8 cellular contexts compared by ENCODE assay signal in the genomic region with DNA sequence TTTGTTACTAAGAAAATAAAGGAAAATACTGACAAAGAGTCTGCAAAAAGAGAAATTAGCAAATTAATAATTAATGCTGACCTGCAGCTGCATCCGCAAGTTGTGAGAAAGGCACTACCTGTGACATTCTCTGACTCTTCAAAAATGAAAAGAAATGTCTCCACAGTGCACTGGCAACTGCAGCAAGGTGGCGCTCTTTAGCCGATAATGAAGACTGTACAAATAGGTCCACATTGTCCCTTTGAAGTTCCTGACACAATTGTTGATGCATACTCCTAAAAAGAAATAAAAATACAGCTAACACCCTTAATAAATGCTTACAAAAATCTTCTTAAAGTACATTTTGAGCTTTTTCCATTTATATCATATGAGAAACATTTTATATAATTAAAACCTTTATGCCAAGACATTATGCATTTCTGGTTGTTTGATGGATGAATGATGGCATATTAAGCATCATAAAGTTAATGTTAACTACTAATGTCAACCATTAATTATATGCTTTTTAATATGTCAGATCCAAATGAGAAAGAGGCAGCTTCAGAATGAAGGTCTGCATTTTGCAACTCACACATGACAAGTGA.
A peak's percentile ranks its signal among the peaks of the same experiment; 100 is the strongest.
DNase-seq lines count a peak whose midpoint lies in the region; ATAC-seq, FAIRE-seq and TF ChIP-seq lines count a peak whose summit lies in the region.

No MANE protein-coding gene starts in this region.

- TF ChIP-seq EP300 in A549 (IDR thresholded peaks at IDR 0.05), result no peak
- TF ChIP-seq EP300 in K562 (IDR thresholded peaks at IDR 0.05; ENCODE audit: low read length), result no peak

- intact Hi-C loops in K562 (cut with micrococcal nuclease), result loop anchor here (1.0 to 2.0 kb wide), 2 partner anchors 208 to 250 kb away; no protein-coding TSS in a partner anchor

- no peaks in the 10 kb centered on the region for H3K27me3 ChIP-seq in K562 (ENCODE audit: control insufficient read depth in 2 of 2, insufficient read depth in 2 of 2, low read length in 2 of 2)

- no peak overlapping the region for H3K4me3 ChIP-seq in A549
- no peak overlapping the region for H3K4me3 ChIP-seq in K562

- ATAC-seq in A549 (peak; percentile 78 to 89; a peak in 5 of 6 replicates), HG02798 (IDR thresholded peaks at IDR 0.05; ENCODE audit: poor library complexity, unreplicated experiment) (peak; percentile 95), K562 (peak; percentile 96)

- CTCF ChIA-PET in A549 (lab: Yijun Ruan, JAX) (interaction anchor here (0.6 to 2.0 kb wide), 12 partner anchors 9 to 1474 kb away, joined by 3 to 13 read pairs (median 5); no protein-coding TSS in a partner anchor), K562 (lab: Yijun Ruan, JAX; ENCODE audit: low intra/inter-chr PET ratio) (interaction anchor here (0.7 to 1.9 kb wide), 4 partner anchors 15 to 1932 kb away, joined by 3 to 17 read pairs (median 3); no protein-coding TSS in a partner anchor)

- H3K4me2 ChIP-seq in A549 (no peak overlapping the region), K562 (ENCODE audit: insufficient read depth, low read length) (no peak overlapping the region)

- no peak overlapping the region for H3K27ac ChIP-seq in A549
- no peak overlapping the region for H3K27ac ChIP-seq in K562 (ENCODE audit: extremely low read depth, low read depth, low read length)

- no peaks in the 10 kb centered on the region for H3K79me2 ChIP-seq in K562 (ENCODE audit: control insufficient read depth, insufficient read depth, low read length)

- H3K9me3 ChIP-seq in A549 (no peaks in the 10 kb centered on the region), K562 (replicated peaks; ENCODE audit: control insufficient read depth, insufficient read depth, low read depth, low read length) (no peaks in the 10 kb centered on the region)

- no peaks in the 10 kb centered on the region for H3K9me1 ChIP-seq in K562 (ENCODE audit: control insufficient read depth, insufficient read depth, low read length)

- peak; percentile 68 to 69 for TF ChIP-seq RAD21 in A549 (conservative IDR thresholded peaks at IDR 0.05 in 1 of 2, IDR thresholded peaks at IDR 0.05 in 1 of 2)
- peak; percentile 76 to 79 for TF ChIP-seq RAD21 in K562 (CRISPR knock-in tag; conservative IDR thresholded peaks at IDR 0.05 in 1 of 2, IDR thresholded peaks at IDR 0.05 in 1 of 2)

- in situ Hi-C loops in K562 (cut with MboI), result no loop called here

- no TSS peak for BruUV-seq in K562 (replicated peaks; lab: Mats Ljungman, UMichigan)

- POLR2A ChIA-PET in A549 (lab: Yijun Ruan, JAX), result no interaction called here
- POLR2A ChIA-PET in K562 (lab: Yijun Ruan, JAX), result no interaction called here

- H4K20me1 ChIP-seq in K562 (replicated peaks; ENCODE audit: control insufficient read depth, insufficient read depth, low read length), result no peaks in the 10 kb centered on the region

- TF ChIP-seq CTCF in A549 (IDR thresholded peaks at IDR 0.05), result peak; percentile 79
- TF ChIP-seq CTCF in K562 (IDR thresholded peaks at IDR 0.05 in 2 of 3, conservative IDR thresholded peaks at IDR 0.05 in 1 of 3; ENCODE audit: insufficient read depth in 2 of 3, low read depth in 1 of 3, low read length in 3 of 3), result peak; percentile 68 to 88 (median 83)

- DNase-seq in A549 (ENCODE audit: low read depth in 1 of 2, low spot score in 1 of 2) (peak; percentile 6 to 56), GM12892 (ENCODE audit: insufficient read length) (peak; percentile 1), NCI-H1105 treated with DMSO at 0.1 percent for 48 hours (lab: John Stamatoyannopoulos, UW) (peak; percentile 70), K562 (ENCODE audit: extremely low read depth in 1 of 4, low spot score in 3 of 4) (peak; percentile 38 to 77 (median 48))
- peak; percentile 47 for DNase-seq in stimulated activated CD4-positive, alpha-beta T cell treated with anti-CD3 and anti-CD28 coated beads, Interleukin-1b, Interleukin-23, amount 100 ng/mL, for 48 hours

- no peak overlapping the region for H3K9ac ChIP-seq in K562 (ENCODE audit: insufficient read depth in 1 of 2, low read depth in 2 of 2, low read length in 2 of 2)

- H3K4me1 ChIP-seq in A549 (no peaks in the 10 kb centered on the region), K562 (replicated peaks in 1 of 2; ENCODE audit: control insufficient read depth in 2 of 2, insufficient read depth in 2 of 2, low read length in 2 of 2) (no peaks in the 10 kb centered on the region)

- FAIRE-seq in A549 (lab: Jason Lieb, UNC) (no peak), GM12892 (lab: Jason Lieb, UNC) (peak; percentile 86), TTC549 (lab: Jason Lieb, UNC) (peak; percentile 79), K562 (lab: Jason Lieb, UNC) (peak; percentile 85), islet of Langerhans (lab: Jason Lieb, UNC) (peak; percentile 92)

- no peak overlapping the region for H2AFZ ChIP-seq in K562 (ENCODE audit: low read depth, low read length)

- H3K36me3 ChIP-seq in K562 (ENCODE audit: control insufficient read depth, insufficient read depth, low read length), result peaks cover 36% of the 10 kb centered on the region; the same call in 2 of the 3 replicates

- WGBS in A549 (ENCODE audit: missing lambda C conversion rate), result 17% methylated on average over 3 of the region's 3 CpGs
- 21% methylated on average over 3 of the region's 3 CpGs for WGBS in K562 (ENCODE audit: insufficient coverage, low coverage, missing lambda C conversion rate)

- no peak for TF ChIP-seq POLR2A in A549 (IDR thresholded peaks at IDR 0.05; ENCODE audit: low read length)
- no peak for TF ChIP-seq POLR2A in GM12892 (IDR thresholded peaks at IDR 0.05; ENCODE audit: low read depth, low read length)
- no peak for TF ChIP-seq POLR2A in K562 (conservative IDR thresholded peaks at IDR 0.05)

TF ChIP-seq in A549, 52 proteins besides CTCF, POLR2A, EP300 and RAD21:
- no peak for TF ChIP-seq RNF2 (IDR thresholded peaks at IDR 0.05; ENCODE audit: borderline replicate concordance, low read depth)
- TF ChIP-seq SMC3 (IDR thresholded peaks at IDR 0.05), result peak; percentile 41; the same call in 2 of the 3 replicates
TF ChIP-seq in A549: peak in this region for 1.

TF ChIP-seq in K562, 482 proteins besides CTCF, POLR2A, EP300 and RAD21 (continues in another document):
- TF ChIP-seq ZNF24 (IDR thresholded peaks at IDR 0.05) (0 out of 2 replicates have a peak, but pooled peaks have one; percentile 29), NR1H2 (CRISPR knock-in tag; IDR thresholded peaks at IDR 0.05) (no peak), U2AF2 (optimal IDR thresholded peaks at IDR 0.05; ENCODE audit: low read depth, low read length) (no peak), KLF6 (CRISPR knock-in tag; IDR thresholded peaks at IDR 0.05; ENCODE audit: borderline replicate concordance) (no peak), SIN3B (IDR thresholded peaks at IDR 0.05; ENCODE audit: low read depth) (no peak), STAT5B (CRISPR knock-in tag; IDR thresholded peaks at IDR 0.05) (no peak), DACH1 (IDR thresholded peaks at IDR 0.05; ENCODE audit: partially characterized antibody) (no peak), XRCC5 (IDR thresholded peaks at IDR 0.05; ENCODE audit: low read depth, low read length) (no peak), SMC3 (conservative IDR thresholded peaks at IDR 0.05; ENCODE audit: insufficient read depth, low read depth, low read length) (0 out of 2 replicates have a peak, but pooled peaks have one; percentile 52)
- TF ChIP-seq, protein P1, sequence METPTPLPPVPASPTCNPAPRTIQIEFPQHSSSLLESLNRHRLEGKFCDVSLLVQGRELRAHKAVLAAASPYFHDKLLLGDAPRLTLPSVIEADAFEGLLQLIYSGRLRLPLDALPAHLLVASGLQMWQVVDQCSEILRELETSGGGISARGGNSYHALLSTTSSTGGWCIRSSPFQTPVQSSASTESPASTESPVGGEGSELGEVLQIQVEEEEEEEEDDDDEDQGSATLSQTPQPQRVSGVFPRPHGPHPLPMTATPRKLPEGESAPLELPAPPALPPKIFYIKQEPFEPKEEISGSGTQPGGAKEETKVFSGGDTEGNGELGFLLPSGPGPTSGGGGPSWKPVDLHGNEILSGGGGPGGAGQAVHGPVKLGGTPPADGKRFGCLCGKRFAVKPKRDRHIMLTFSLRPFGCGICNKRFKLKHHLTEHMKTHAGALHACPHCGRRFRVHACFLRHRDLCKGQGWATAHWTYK (CRISPR knock-in tag; IDR thresholded peaks at IDR 0.05), result no peak
- TF ChIP-seq, protein P2, sequence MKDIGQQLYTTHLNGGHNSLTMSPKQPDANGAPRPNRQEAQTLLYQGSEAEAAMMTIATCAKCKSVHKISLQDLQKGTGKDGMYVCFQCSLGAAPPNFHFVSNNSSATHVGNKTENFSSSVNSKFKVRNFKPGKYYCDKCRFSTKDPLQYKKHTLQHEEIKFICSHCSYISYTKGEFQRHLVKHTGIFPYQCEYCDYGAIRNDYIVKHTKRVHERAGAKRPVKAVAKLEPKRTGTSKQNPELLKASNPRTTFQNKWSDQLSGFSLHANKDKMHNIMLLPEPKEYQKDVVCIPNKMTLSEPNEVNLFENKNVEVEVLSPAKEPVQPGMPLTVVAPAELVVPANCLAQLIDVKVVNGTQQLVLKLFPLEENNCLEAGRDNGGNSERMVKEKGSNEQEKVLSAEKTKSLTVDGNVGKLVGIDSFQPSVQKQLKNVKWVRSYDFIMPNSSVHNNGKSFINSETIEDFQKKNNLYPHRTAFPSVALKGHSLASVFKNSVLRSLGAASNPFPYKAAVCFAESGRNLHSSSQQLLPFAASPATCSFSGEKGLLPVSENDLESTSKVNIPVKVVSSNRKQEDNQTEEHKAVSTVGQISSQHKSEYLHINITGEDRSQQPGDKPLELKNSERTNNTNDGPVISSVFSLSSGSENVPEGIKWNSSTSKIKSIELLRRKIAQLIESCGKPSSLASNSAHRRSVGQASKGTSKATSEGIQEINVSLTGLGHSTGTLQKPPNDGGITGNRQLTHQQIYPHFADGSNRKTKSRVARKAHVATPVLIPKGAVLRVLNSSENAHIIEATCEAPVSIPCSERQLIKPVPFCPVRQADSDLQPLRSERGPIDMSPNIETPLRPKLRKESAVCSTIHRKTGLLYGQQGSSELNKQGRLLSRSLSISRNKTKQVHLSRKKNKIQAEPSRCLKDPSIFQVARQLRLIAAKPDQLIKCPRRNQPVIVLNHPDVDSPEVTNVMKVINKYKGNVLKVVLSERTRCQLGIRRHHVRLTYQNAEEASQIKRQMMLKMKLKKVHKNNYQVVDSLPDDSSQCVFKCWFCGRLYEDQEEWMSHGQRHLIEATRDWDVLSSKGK (CRISPR knock-in tag; IDR thresholded peaks at IDR 0.05), result no peak
- TF ChIP-seq, protein P3, sequence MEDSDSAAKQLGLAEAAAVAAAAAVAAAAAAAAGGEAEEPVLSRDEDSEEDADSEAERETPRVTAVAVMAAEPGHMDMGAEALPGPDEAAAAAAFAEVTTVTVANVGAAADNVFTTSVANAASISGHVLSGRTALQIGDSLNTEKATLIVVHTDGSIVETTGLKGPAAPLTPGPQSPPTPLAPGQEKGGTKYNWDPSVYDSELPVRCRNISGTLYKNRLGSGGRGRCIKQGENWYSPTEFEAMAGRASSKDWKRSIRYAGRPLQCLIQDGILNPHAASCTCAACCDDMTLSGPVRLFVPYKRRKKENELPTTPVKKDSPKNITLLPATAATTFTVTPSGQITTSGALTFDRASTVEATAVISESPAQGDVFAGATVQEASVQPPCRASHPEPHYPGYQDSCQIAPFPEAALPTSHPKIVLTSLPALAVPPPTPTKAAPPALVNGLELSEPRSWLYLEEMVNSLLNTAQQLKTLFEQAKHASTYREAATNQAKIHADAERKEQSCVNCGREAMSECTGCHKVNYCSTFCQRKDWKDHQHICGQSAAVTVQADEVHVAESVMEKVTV (CRISPR knock-in tag; IDR thresholded peaks at IDR 0.05), result peak; percentile 62

Comparison
In these comparisons a context has a peak if more than half of its experiments do, and no peak if none do; other contexts are left out.
1. DNase-seq: peak in every context shown above with its lines; median percentile 70 in NCI-H1105 treated with DMSO at 0.1 percent for 48 hours; 48 in K562; 47 in stimulated activated CD4-positive, alpha-beta T cell treated with anti-CD3 and anti-CD28 coated beads, Interleukin-1b, Interleukin-23, amount 100 ng/mL, for 48 hours; 31 in A549; 1 in GM12892.